Comparison of ENCODE assay signal across 27 cellular contexts in genomic region chr10:106557951-106558733, GRCh38.
DNase-seq lines count a peak whose midpoint lies in the region; ATAC-seq and TF ChIP-seq lines count a peak whose summit lies in the region.
"Had no signal": no experiment of that assay in that cellular context is flagged by ENCODE, and none has a peak within 500 bp of the region (broad histone marks: within the 10 kb centered on the region; RNA-seq: fewer than 3 reads in every experiment).

No MANE protein-coding gene starts in this region.

- ATAC-seq in heart right ventricle: peak; percentile 34 to 83 (median 64)
- no peak for ATAC-seq in Right ventricle myocardium superior (ENCODE audit: poor library complexity)
- no peak for ATAC-seq in left lung
- ATAC-seq in GM21723 (IDR thresholded peaks at IDR 0.05; ENCODE audit: unreplicated experiment): no peak
- ATAC-seq: HCT116, psoas muscle had no signal

- TF ChIP-seq CTCF in heart right ventricle (IDR thresholded peaks at IDR 0.05) (no peak), left lung (IDR thresholded peaks at IDR 0.05) (no peak), GM20000 (IDR thresholded peaks at IDR 0.05; ENCODE audit: extremely low read depth, missing control alignments) (no peak)

- H3K9me3 ChIP-seq in heart right ventricle (no peaks in the 10 kb centered on the region), left lung (no peaks in the 10 kb centered on the region)
- H3K9me3 ChIP-seq: esophagus muscularis mucosa, psoas muscle, thoracic aorta had no signal

- H3K27ac ChIP-seq in heart right ventricle (no peak overlapping the region), left lung (no peak overlapping the region)
- H3K27ac ChIP-seq: cardiac muscle cell, esophagus muscularis mucosa, psoas muscle, thoracic aorta, WERI-Rb-1 had no signal

- intact Hi-C loops in heart right ventricle (cut with DNase I) (loop anchor here in 1 of 10 donors (2.0 kb wide), 1 partner anchor 19 kb away; no protein-coding TSS in a partner anchor), Right ventricle myocardium superior (cut with DNase I) (no loop called here), left lung (cut with DNase I) (no loop called here)

- DNase-seq in heart right ventricle: no peak
- DNase-seq in Right ventricle myocardium superior: no peak
- DNase-seq in amniotic stem cell (lab: John Stamatoyannopoulos, UW): peak; percentile 49
- peak; percentile 71 for DNase-seq in fibroblast of peridontal ligament (ENCODE audit: extremely low read depth)
- no peak for DNase-seq in left lung
- no peak for DNase-seq in NCI-H524 (lab: John Stamatoyannopoulos, UW)
- no peak for DNase-seq in GM20000 (ENCODE audit: low spot score)
- DNase-seq: ACHN; activated CD4-positive, alpha-beta memory T cell treated with anti-CD3 and anti-CD28 coated beads for 36 hours; activated naive CD4-positive, alpha-beta T cell treated with anti-CD3 and anti-CD28 coated beads for 36 hours; activated T-cell treated with anti-CD3 and anti-CD28 coated beads, Interleukin-2, amount 50 U/mL, for 24 hours; CD4-positive, alpha-beta memory T cell; DMS79 treated with DMSO at 0.1 percent for 48 hours; hypothalamus; KBM-7; midbrain; NCI-H1048; NCI-H2029 treated with DMSO at 0.1 percent for 48 hours; NCI-H510A; psoas muscle; SHP77; WERI-Rb-1 had no signal

- H3K4me1 ChIP-seq in heart right ventricle (peaks cover 0 to 9% (median 0%) of the 10 kb centered on the region in 9 donors), left lung (no peaks in the 10 kb centered on the region)
- H3K4me1 ChIP-seq: esophagus muscularis mucosa, psoas muscle had no signal

- H3K36me3 ChIP-seq in heart right ventricle (no peaks in the 10 kb centered on the region), left lung (no peaks in the 10 kb centered on the region)
- H3K36me3 ChIP-seq: cardiac muscle cell, esophagus muscularis mucosa, thoracic aorta, WERI-Rb-1 had no signal

- WGBS in heart right ventricle, 2 donors: 61 to 66% methylated on average over 7 of the region's 7 CpGs

- no peak overlapping the region for H3K4me3 ChIP-seq in heart right ventricle
- no peak overlapping the region for H3K4me3 ChIP-seq in left lung
- H3K4me3 ChIP-seq: cardiac muscle cell, esophagus muscularis mucosa, psoas muscle, thoracic aorta had no signal

- H3K27me3 ChIP-seq in heart right ventricle (no peaks in the 10 kb centered on the region), left lung (no peaks in the 10 kb centered on the region)
- H3K27me3 ChIP-seq: cardiac muscle cell, esophagus muscularis mucosa had no signal

Comparison
In these comparisons a context has a peak if more than half of its experiments do, and no peak if none do; other contexts are left out.
1. ATAC-seq: peak in heart right ventricle (8 of 8); none in Right ventricle myocardium superior (single experiment), left lung (single experiment) and GM21723 (single experiment).
2. DNase-seq: peak in amniotic stem cell (single experiment) and fibroblast of peridontal ligament (single experiment); none in heart right ventricle (0 of 2), Right ventricle myocardium superior (single experiment), left lung (0 of 2), NCI-H524 (0 of 2) and GM20000 (single experiment).